8 cellular contexts compared by ENCODE assay signal in the genomic region with DNA sequence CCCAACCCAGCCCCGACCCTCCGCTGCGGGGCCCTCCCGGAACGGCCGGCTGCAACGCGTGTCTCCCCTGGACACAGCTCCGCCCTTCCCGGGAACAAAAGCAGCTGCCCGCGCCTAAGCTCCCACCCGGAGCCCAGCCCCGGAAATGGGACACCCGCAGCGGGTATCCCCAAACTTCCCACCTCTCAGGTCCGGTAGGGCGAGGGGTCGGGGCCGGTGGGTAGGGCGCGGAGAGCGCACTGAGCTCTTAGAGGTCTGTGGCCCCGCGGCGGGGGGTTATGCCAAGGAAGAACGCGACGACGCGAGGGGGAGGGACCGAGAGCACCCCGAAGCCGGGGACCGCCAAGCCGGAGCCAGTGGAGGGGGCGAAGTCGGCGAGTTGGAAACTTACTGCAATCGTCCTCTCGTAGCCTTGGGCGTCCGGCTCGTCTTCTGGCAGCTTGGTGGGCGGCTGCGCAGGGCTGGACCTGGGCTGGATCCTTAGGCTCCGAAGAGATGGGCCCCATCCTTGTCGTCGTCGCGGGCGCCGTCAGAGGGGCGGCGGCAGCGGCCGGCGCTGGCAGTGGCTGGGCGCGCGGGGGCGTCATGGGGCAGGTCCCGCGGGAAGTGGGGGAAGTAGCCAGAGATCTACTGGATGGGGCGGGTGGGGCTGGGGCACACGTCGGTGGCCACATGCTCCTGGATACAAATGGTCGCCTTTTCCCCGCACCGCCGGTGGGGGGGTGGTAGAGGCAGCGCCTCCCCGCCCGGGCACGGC. TPM values are rescaled to one million over a fixed set of nuclear protein-coding genes. Genes with fewer than 3 reads are reported as not detected.
DNase-seq lines count a peak whose midpoint lies in the region; ATAC-seq and TF ChIP-seq lines count a peak whose summit lies in the region.

No MANE protein-coding gene starts in this region.

- H3K79me2 ChIP-seq in Karpas-422 (ENCODE audit: low read length), result no peaks in the 10 kb centered on the region

- no peak overlapping the region for H2AFZ ChIP-seq in Karpas-422 (ENCODE audit: low read length)

- no peaks in the 10 kb centered on the region for H3K9me3 Mint-ChIP-seq in activated T-cell treated with anti-CD3 and anti-CD28 coated beads, Interleukin-2, amount 50 U/mL, for 72 hours

- H3K9me2 ChIP-seq in Karpas-422 (replicated peaks; ENCODE audit: insufficient read depth, low read length), result no peaks in the 10 kb centered on the region

- H3K4me3 ChIP-seq in iPS DF 6.9 (ENCODE audit: low read length) (peak overlapping the region; percentile 26; the same call in 1 of the 2 replicates), skeletal muscle tissue (ENCODE audit: low read length in 3 of 3) (peak overlapping the region; percentile 75 to 78 (median 77)), Karpas-422 (ENCODE audit: low read length) (no peak overlapping the region)

- H3K36me3 ChIP-seq in iPS DF 6.9 (ENCODE audit: control insufficient read depth, insufficient read depth, low read length), result no peaks in the 10 kb centered on the region
- H3K36me3 ChIP-seq in skeletal muscle tissue (ENCODE audit: control insufficient read depth in 3 of 3, insufficient read depth in 3 of 3, low read length in 3 of 3), result peaks cover 0 to 4% (median 0%) of the 10 kb centered on the region in 3 donors
- no peaks in the 10 kb centered on the region for H3K36me3 ChIP-seq in Karpas-422 (ENCODE audit: insufficient read depth, low read length)

- peak; percentile 43 for DNase-seq in GM20000 (ENCODE audit: low spot score)
- DNase-seq in activated T-cell treated with anti-CD3 and anti-CD28 coated beads, Interleukin-2, amount 50 U/mL, for 72 hours, result peak; percentile 16 to 21
- DNase-seq in iPS DF 6.9 (ENCODE audit: low read depth, low spot score), result no peak
- DNase-seq in Karpas-422, result no peak
- DNase-seq in activated CD4-positive, alpha-beta T cell treated with anti-CD3 and anti-CD28 coated beads for 1 hour, result no peak
- no peak for DNase-seq in COLO829 (ENCODE audit: low spot score)

- H3K9me3 ChIP-seq in iPS DF 6.9 (ENCODE audit: control insufficient read depth, insufficient read depth, low read length) (no peaks in the 10 kb centered on the region), skeletal muscle tissue (ENCODE audit: control insufficient read depth in 3 of 3, low read length in 3 of 3) (no peaks in the 10 kb centered on the region), Karpas-422 (ENCODE audit: low read length) (no peaks in the 10 kb centered on the region)

- no peak for TF ChIP-seq CTCF in GM20000 (IDR thresholded peaks at IDR 0.05; ENCODE audit: extremely low read depth, missing control alignments)

- no peaks in the 10 kb centered on the region for H4K20me1 ChIP-seq in Karpas-422 (ENCODE audit: insufficient read depth, low read depth, low read length)

- H3K4me1 ChIP-seq in iPS DF 6.9 (ENCODE audit: control insufficient read depth, insufficient read depth, low read length) (peaks cover 2% of the 10 kb centered on the region; the same call in 1 of the 2 replicates), skeletal muscle tissue (ENCODE audit: control insufficient read depth in 3 of 3, insufficient read depth in 3 of 3, low read length in 3 of 3) (peaks cover 18 to 33% (median 19%) of the 10 kb centered on the region in 3 donors), Karpas-422 (ENCODE audit: low read length) (no peaks in the 10 kb centered on the region)

- no peak overlapping the region for H3K4me2 ChIP-seq in Karpas-422 (ENCODE audit: low read depth, low read length, poor library complexity, severe bottlenecking)

- no peak overlapping the region for H3K27ac Mint-ChIP-seq in activated T-cell treated with anti-CD3 and anti-CD28 coated beads, Interleukin-2, amount 50 U/mL, for 72 hours

- ATAC-seq in activated T-cell treated with anti-CD3 and anti-CD28 coated beads, Interleukin-2, amount 50 U/mL, for 72 hours (replicated peaks in 1 of 2), result peak; percentile 50 to 59
- ATAC-seq in GM18909 (IDR thresholded peaks at IDR 0.05; ENCODE audit: poor library complexity, unreplicated experiment), result no peak

- no peaks in the 10 kb centered on the region for H3K36me3 Mint-ChIP-seq in activated T-cell treated with anti-CD3 and anti-CD28 coated beads, Interleukin-2, amount 50 U/mL, for 72 hours (ENCODE audit: insufficient read depth in 2 of 2)

- H3K4me1 Mint-ChIP-seq in activated T-cell treated with anti-CD3 and anti-CD28 coated beads, Interleukin-2, amount 50 U/mL, for 72 hours (ENCODE audit: low read depth), result no peaks in the 10 kb centered on the region

- peak overlapping the region; percentile 51 to 57 for H3K4me3 Mint-ChIP-seq in activated T-cell treated with anti-CD3 and anti-CD28 coated beads, Interleukin-2, amount 50 U/mL, for 72 hours

- WGBS in iPS DF 6.9 (ENCODE audit: insufficient coverage, insufficient read length), result no CpG with 5 or more reads among the region's 75 CpGs

- H3K27me3 ChIP-seq in iPS DF 6.9 (ENCODE audit: control insufficient read depth, insufficient read depth, low read length) (no peaks in the 10 kb centered on the region; the same call in 1 of the 2 replicates), skeletal muscle tissue (ENCODE audit: control insufficient read depth in 3 of 3, insufficient read depth in 3 of 3, low read length in 3 of 3) (peaks cover 0 to 3% (median 0%) of the 10 kb centered on the region in 3 donors), Karpas-422 (ENCODE audit: low read length) (no peaks in the 10 kb centered on the region)

- H3K9ac ChIP-seq in skeletal muscle tissue (ENCODE audit: low read depth in 1 of 3, low read length in 3 of 3) (peak overlapping the region; percentile 43 to 79 (median 74)), Karpas-422 (ENCODE audit: low read length) (no peak overlapping the region)

- H3K27ac ChIP-seq in iPS DF 6.9 (ENCODE audit: low read length) (no peak overlapping the region), skeletal muscle tissue (ENCODE audit: low read depth, low read length) (peak overlapping the region; percentile 64), Karpas-422 (ENCODE audit: low read length) (no peak overlapping the region)

- H3K27me3 Mint-ChIP-seq in activated T-cell treated with anti-CD3 and anti-CD28 coated beads, Interleukin-2, amount 50 U/mL, for 72 hours (ENCODE audit: low read depth), result peaks cover 55% of the 10 kb centered on the region

RNA-seq across cellular contexts. Expression of a gene that starts 6.9 kb away (rescaled TPM):
- total RNA-seq in activated T-cell treated with anti-CD3 and anti-CD28 coated beads, Interleukin-2, amount 50 U/mL, for 72 hours, result under 1 TPM; 0.02 to 0.19 TPM
- total RNA-seq in skeletal muscle tissue, result 3.7 TPM
- not detected in 2 replicates for total RNA-seq in Karpas-422 (2014; rRNA removed; shearing (Covaris generic); ENCODE audit: low replicate concordance)

RNA-seq across cellular contexts. Expression of a gene that starts 11.1 kb away (rescaled TPM):
- 10 to 100 TPM; 10.4 to 15.7 TPM for total RNA-seq in activated T-cell treated with anti-CD3 and anti-CD28 coated beads, Interleukin-2, amount 50 U/mL, for 72 hours
- total RNA-seq in skeletal muscle tissue, result 6.8 TPM
- total RNA-seq in Karpas-422 (2014; rRNA removed; shearing (Covaris generic); ENCODE audit: low replicate concordance), result 11.3 and 19.7 TPM in 2 replicates

RNA-seq across cellular contexts. Expression of a gene that starts 44.5 kb away (rescaled TPM):
- total RNA-seq in activated T-cell treated with anti-CD3 and anti-CD28 coated beads, Interleukin-2, amount 50 U/mL, for 72 hours, result 1 to 10 TPM; 3.1 to 3.6 TPM
- total RNA-seq in skeletal muscle tissue, result 6.3 TPM
- total RNA-seq in Karpas-422 (2014; rRNA removed; shearing (Covaris generic); ENCODE audit: low replicate concordance), result 0.63 and 0.72 TPM in 2 replicates

Comparison
In these comparisons a context has a peak if more than half of its experiments do, and no peak if none do; other contexts are left out.
1. DNase-seq: peak in GM20000 (single experiment) and activated T-cell treated with anti-CD3 and anti-CD28 coated beads, Interleukin-2, amount 50 U/mL, for 72 hours (2 of 2); none in iPS DF 6.9 (single experiment), Karpas-422 (single experiment), activated CD4-positive, alpha-beta T cell treated with anti-CD3 and anti-CD28 coated beads for 1 hour (single experiment) and COLO829 (single experiment).